35 cellular contexts compared by ENCODE assay signal in the genomic region with DNA sequence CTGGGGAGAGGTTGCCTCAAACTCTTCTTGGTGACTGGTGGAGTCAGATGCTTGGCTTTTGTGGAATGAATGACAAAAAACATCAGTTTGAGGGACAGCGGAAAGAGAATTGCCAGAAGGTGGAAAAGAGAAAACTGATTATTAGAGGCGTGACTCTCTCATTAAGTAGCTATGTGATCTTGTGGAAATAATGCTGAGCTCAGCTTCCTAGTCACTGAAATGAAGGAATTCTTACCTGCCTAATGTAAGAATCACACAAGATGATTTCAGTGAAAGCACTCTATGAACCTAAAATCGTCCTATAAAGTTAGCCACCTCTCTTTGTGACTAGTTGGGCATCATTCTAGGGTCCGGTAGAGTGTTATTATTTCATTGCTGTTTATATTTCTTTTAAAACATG.
"Had no signal": no experiment of that assay in that cellular context is flagged by ENCODE, and none has a peak within 500 bp of the region (broad histone marks: within the 10 kb centered on the region; RNA-seq: fewer than 3 reads in every experiment).

No MANE protein-coding gene starts in this region.

- H3K9me3 ChIP-seq: MG63 had no signal

- DNase-seq: Kasumi-1, MG63, MM.1S, MV-4-11, NCI-H1048, NCI-H1092, NCI-H1092 treated with DMSO at 0.1 percent for 48 hours, NCI-H1105, NCI-H1105 treated with DMSO at 0.1 percent for 48 hours, NCI-H1417, NCI-H1417 treated with DMSO at 0.1 percent for 48 hours, NCI-H1436, NCI-H1436 treated with DMSO at 0.1 percent for 48 hours, NCI-H146, NCI-H1694, NCI-H1694 treated with DMSO at 0.1 percent for 48 hours, NCI-H187, NCI-H187 treated with DMSO at 0.1 percent for 48 hours, NCI-H1930, NCI-H2029, NCI-H2029 treated with DMSO at 0.1 percent for 48 hours, NCI-H2081, NCI-H2081 treated with DMSO at 0.1 percent for 48 hours, NCI-H2107, NCI-H2171, NCI-H2171 treated with DMSO at 0.1 percent for 48 hours, NCI-H2227 treated with DMSO at 0.1 percent for 48 hours, NCI-H226, NCI-H345, NCI-H446, NCI-H446 treated with DMSO at 0.1 percent for 48 hours, NCI-H510A, NCI-H510A treated with DMSO at 0.1 percent for 48 hours, NCI-H524, NCI-H524 treated with DMSO at 0.1 percent for 48 hours had no signal

- H3K27me3 ChIP-seq: MG63 had no signal

- H3K36me3 ChIP-seq: MG63 had no signal

- H3K4me3 ChIP-seq: MG63 had no signal
